In genomic region chr6:21500894-21501293, GRCh38 we compare ENCODE assay signal across 14 cellular contexts.
A peak's percentile ranks its signal among the peaks of the same experiment; 100 is the strongest.
DNase-seq lines count a peak whose midpoint lies in the region; ATAC-seq lines count a peak whose summit lies in the region.
"Had no signal": no experiment of that assay in that cellular context is flagged by ENCODE, and none has a peak within 500 bp of the region (broad histone marks: within the 10 kb centered on the region; RNA-seq: fewer than 3 reads in every experiment).

No MANE protein-coding gene starts in this region.

- ATAC-seq in HG02970 (IDR thresholded peaks at IDR 0.05; ENCODE audit: low FRiP score, unreplicated experiment), result no peak
- ATAC-seq: activated CD8-positive, alpha-beta T cell treated with anti-CD3 and anti-CD28 coated beads, Interleukin-2, amount 10 ng/mL, durations not matched to agents 7 days and 5 days; natural killer cell; stimulated activated naive CD8-positive, alpha-beta T cell treated with anti-CD3 and anti-CD28 coated beads, Interleukin-15, Interleukin-2, amounts not matched to agents 100 U/mL and 50 U/mL, for 24 hours had no signal

- no peaks in the 10 kb centered on the region for H3K9me3 ChIP-seq in mucosa of rectum (ENCODE audit: control insufficient read depth in 2 of 2, low read length in 2 of 2)
- H3K9me3 ChIP-seq: Caco-2 had no signal

- no peaks in the 10 kb centered on the region for H3K36me3 ChIP-seq in mucosa of rectum (ENCODE audit: control insufficient read depth in 2 of 2, insufficient read depth in 2 of 2, low read length in 2 of 2)

- H3K4me3 ChIP-seq in mucosa of rectum (ENCODE audit: low read length in 2 of 2), result no peak overlapping the region

- peak overlapping the region; percentile 11 to 12 for H3K27ac ChIP-seq in mucosa of rectum (ENCODE audit: low read depth in 2 of 2, low read length in 2 of 2)

- DNase-seq in D341Med (ENCODE audit: low spot score) (peak; percentile 46), NCI-H1436 (lab: John Stamatoyannopoulos, UW) (peak; percentile 89), NCI-H526 (lab: John Stamatoyannopoulos, UW) (peak; percentile 93 to 96), ureter (ENCODE audit: low spot score) (no peak), HUDEP-2 (lab: John Stamatoyannopoulos, UW; ENCODE audit: unreplicated experiment in 76 of 76) (no peak)
- DNase-seq in stimulated activated CD4-positive, alpha-beta T cell treated with anti-CD3 and anti-CD28 coated beads, Interleukin-4, amount 100 ng/mL, for 4 hours, result no peak
- DNase-seq: activated CD8-positive, alpha-beta T cell treated with anti-CD3 and anti-CD28 coated beads, Interleukin-2, amount 10 ng/mL, durations not matched to agents 7 days and 5 days; anterior cingulate cortex; Caco-2; hippocampal formation; natural killer cell; stimulated activated naive CD8-positive, alpha-beta T cell treated with anti-CD3 and anti-CD28 coated beads, Interleukin-15, Interleukin-2, amounts not matched to agents 100 U/mL and 50 U/mL, for 24 hours had no signal

- H3K27me3 ChIP-seq in mucosa of rectum (ENCODE audit: control insufficient read depth in 2 of 2, insufficient read depth in 2 of 2, low read length in 2 of 2), result no peaks in the 10 kb centered on the region

- no peak overlapping the region for H3K9ac ChIP-seq in mucosa of rectum (ENCODE audit: low read depth in 1 of 2, low read length in 2 of 2)

- peaks cover 7 to 14% of the 10 kb centered on the region in 2 donors for H3K4me1 ChIP-seq in mucosa of rectum (ENCODE audit: control insufficient read depth in 2 of 2, insufficient read depth in 2 of 2, low read length in 2 of 2)

Comparison
In these comparisons a context has a peak if more than half of its experiments do, and no peak if none do; other contexts are left out.
1. DNase-seq: peak in D341Med (single experiment), NCI-H1436 (single experiment) and NCI-H526 (2 of 2); none in stimulated activated CD4-positive, alpha-beta T cell treated with anti-CD3 and anti-CD28 coated beads, Interleukin-4, amount 100 ng/mL, for 4 hours (0 of 2), ureter (single experiment) and HUDEP-2 (0 of 76).